Comparison of ENCODE assay signal across 20 cellular contexts in genomic region chr11:3955299-3955665, GRCh38.
DNase-seq lines count a peak whose midpoint lies in the region; ATAC-seq, FAIRE-seq and TF ChIP-seq lines count a peak whose summit lies in the region.
"Had no signal": no experiment of that assay in that cellular context is flagged by ENCODE, and none has a peak within 500 bp of the region (broad histone marks: within the 10 kb centered on the region; RNA-seq: fewer than 3 reads in every experiment).

No MANE protein-coding gene starts in this region.

- H3K27ac ChIP-seq in smooth muscle cell (ENCODE audit: low read depth) (peak overlapping the region; percentile 81), neural progenitor cell (no peak overlapping the region)
- H3K27ac ChIP-seq: esophagus muscularis mucosa had no signal

- ATAC-seq in GM18868 (IDR thresholded peaks at IDR 0.05; ENCODE audit: unreplicated experiment): no peak
- ATAC-seq: left lobe of liver, right cardiac atrium had no signal

- H3K27me3 ChIP-seq in bronchial epithelial cell (ENCODE audit: control insufficient read depth, insufficient read depth, low read length) (no peaks in the 10 kb centered on the region), smooth muscle cell (ENCODE audit: low read depth) (no peaks in the 10 kb centered on the region), neural progenitor cell (no peaks in the 10 kb centered on the region)
- H3K27me3 ChIP-seq: esophagus muscularis mucosa, thyroid gland had no signal

- H3K27me3 Mint-ChIP-seq in activated naive CD4-positive, alpha-beta T cell treated with anti-CD3 and anti-CD28 coated beads, Interleukin-2, amount 10 ng/mL, durations not matched to agents 7 days and 5 days: no peaks in the 10 kb centered on the region
- H3K27me3 Mint-ChIP-seq in T-helper 1 cell treated with Interleukin-12 subunit alpha and Interleukin-12 subunit beta and Interleukin-4 antibody, amounts not matched to agents 30 μg/mL and 1 μg/mL, for 36 hours (ENCODE audit: low read depth): no peaks in the 10 kb centered on the region
- no peaks in the 10 kb centered on the region for H3K27me3 Mint-ChIP-seq in neural progenitor cell (ENCODE audit: insufficient read depth, low read depth)

- H3K4me1 Mint-ChIP-seq in activated naive CD4-positive, alpha-beta T cell treated with anti-CD3 and anti-CD28 coated beads, Interleukin-2, amount 10 ng/mL, durations not matched to agents 7 days and 5 days: peaks cover 76% of the 10 kb centered on the region
- peaks cover 73% of the 10 kb centered on the region for H3K4me1 Mint-ChIP-seq in T-helper 1 cell treated with Interleukin-12 subunit alpha and Interleukin-12 subunit beta and Interleukin-4 antibody, amounts not matched to agents 30 μg/mL and 1 μg/mL, for 36 hours (ENCODE audit: low read depth)
- peaks cover 20% of the 10 kb centered on the region for H3K4me1 Mint-ChIP-seq in neural progenitor cell

- H3K36me3 ChIP-seq in bronchial epithelial cell (ENCODE audit: control insufficient read depth, insufficient read depth, low read length) (no peaks in the 10 kb centered on the region), smooth muscle cell (ENCODE audit: low read depth) (no peaks in the 10 kb centered on the region), neural progenitor cell (no peaks in the 10 kb centered on the region)
- H3K36me3 ChIP-seq: esophagus muscularis mucosa, thyroid gland had no signal

- peak overlapping the region; percentile 84 for H3K27ac Mint-ChIP-seq in activated naive CD4-positive, alpha-beta T cell treated with anti-CD3 and anti-CD28 coated beads, Interleukin-2, amount 10 ng/mL, durations not matched to agents 7 days and 5 days
- peak overlapping the region; percentile 84 for H3K27ac Mint-ChIP-seq in T-helper 1 cell treated with Interleukin-12 subunit alpha and Interleukin-12 subunit beta and Interleukin-4 antibody, amounts not matched to agents 30 μg/mL and 1 μg/mL, for 36 hours
- no peak overlapping the region for H3K27ac Mint-ChIP-seq in neural progenitor cell

- WGBS in smooth muscle cell (ENCODE audit: low lambda C conversion rate): 84% methylated on average over 1 of the region's 1 CpG

- H3K79me2 ChIP-seq in smooth muscle cell (ENCODE audit: low read depth): peaks cover 12% of the 10 kb centered on the region
- no peaks in the 10 kb centered on the region for H3K79me2 ChIP-seq in neural progenitor cell (ENCODE audit: low read depth)

- H3F3A ChIP-seq in smooth muscle cell (ENCODE audit: low read depth): peaks cover 7% of the 10 kb centered on the region
- H3F3A ChIP-seq in neural progenitor cell (ENCODE audit: low read depth): peaks cover 12% of the 10 kb centered on the region

- H3K9me3 ChIP-seq in smooth muscle cell (replicated peaks; ENCODE audit: low read depth) (no peaks in the 10 kb centered on the region), neural progenitor cell (ENCODE audit: low read depth) (no peaks in the 10 kb centered on the region)
- H3K9me3 ChIP-seq: esophagus muscularis mucosa, thyroid gland had no signal

- H3K4me3 ChIP-seq in bronchial epithelial cell (ENCODE audit: low read depth, low read length) (no peak overlapping the region), smooth muscle cell (no peak overlapping the region), neural progenitor cell (no peak overlapping the region)
- H3K4me3 ChIP-seq: esophagus muscularis mucosa, thyroid gland had no signal

- H3K4me2 ChIP-seq in smooth muscle cell (no peak overlapping the region), neural progenitor cell (no peak overlapping the region)

- H3K9ac ChIP-seq in smooth muscle cell (ENCODE audit: low read depth): no peak overlapping the region
- H3K9ac ChIP-seq in neural progenitor cell: no peak overlapping the region

- H3K36me3 Mint-ChIP-seq in activated naive CD4-positive, alpha-beta T cell treated with anti-CD3 and anti-CD28 coated beads, Interleukin-2, amount 10 ng/mL, durations not matched to agents 7 days and 5 days: peaks cover 56% of the 10 kb centered on the region
- H3K36me3 Mint-ChIP-seq in T-helper 1 cell treated with Interleukin-12 subunit alpha and Interleukin-12 subunit beta and Interleukin-4 antibody, amounts not matched to agents 30 μg/mL and 1 μg/mL, for 36 hours (ENCODE audit: low read depth): peaks cover 32% of the 10 kb centered on the region
- no peaks in the 10 kb centered on the region for H3K36me3 Mint-ChIP-seq in neural progenitor cell

- H2AFZ ChIP-seq in smooth muscle cell (ENCODE audit: low read depth) (no peak overlapping the region), neural progenitor cell (replicated peaks) (no peak overlapping the region)

- H4K20me1 ChIP-seq in smooth muscle cell (ENCODE audit: low read depth): peaks cover 16% of the 10 kb centered on the region
- no peaks in the 10 kb centered on the region for H4K20me1 ChIP-seq in neural progenitor cell (ENCODE audit: low read depth)

- TF ChIP-seq CTCF in bronchial epithelial cell (IDR thresholded peaks at IDR 0.05; ENCODE audit: insufficient read depth, low read length, severe bottlenecking): no peak
- TF ChIP-seq CTCF in smooth muscle cell (IDR thresholded peaks at IDR 0.05; ENCODE audit: borderline replicate concordance, insufficient read depth, poor library complexity, severe bottlenecking): no peak
- TF ChIP-seq CTCF in neural progenitor cell (IDR thresholded peaks at IDR 0.05): no peak

- H3K4me3 Mint-ChIP-seq in activated naive CD4-positive, alpha-beta T cell treated with anti-CD3 and anti-CD28 coated beads, Interleukin-2, amount 10 ng/mL, durations not matched to agents 7 days and 5 days: peak overlapping the region; percentile 12
- H3K4me3 Mint-ChIP-seq in T-helper 1 cell treated with Interleukin-12 subunit alpha and Interleukin-12 subunit beta and Interleukin-4 antibody, amounts not matched to agents 30 μg/mL and 1 μg/mL, for 36 hours: peak overlapping the region; percentile 52
- no peak overlapping the region for H3K4me3 Mint-ChIP-seq in neural progenitor cell
- H3K4me3 Mint-ChIP-seq: CD14-positive monocyte had no signal

- no peak for FAIRE-seq in bronchial epithelial cell (lab: Jason Lieb, UNC)

- CTCF ChIA-PET in activated naive CD4-positive, alpha-beta T cell treated with anti-CD3 and anti-CD28 coated beads, Interleukin-2, amount 10 ng/mL, durations not matched to agents 7 days and 5 days (lab: Charles Lee): interaction anchor here (1.2 to 1.7 kb wide), 2 partner anchors 11 to 111 kb away, joined by 3 to 7 read pairs; no protein-coding TSS in a partner anchor

- DNase-seq in activated naive CD4-positive, alpha-beta T cell treated with anti-CD3 and anti-CD28 coated beads, Interleukin-2, amount 10 ng/mL, durations not matched to agents 7 days and 5 days: no peak
- no peak for DNase-seq in activated naive CD4-positive, alpha-beta T cell (lab: John Stamatoyannopoulos, UW)
- DNase-seq in bronchial epithelial cell (ENCODE audit: low read depth) (peak; percentile 79), smooth muscle cell (lab: John Stamatoyannopoulos, UW; ENCODE audit: unreplicated experiment) (no peak), neural progenitor cell (ENCODE audit: low spot score) (no peak), T1000 (lab: John Stamatoyannopoulos, UW) (no peak)
- DNase-seq: activated CD4-positive, CD25-positive, alpha-beta regulatory T cell; amygdala; glutamatergic neuron; HCEC 1CT; NCI-H774; OCI-M1; right cardiac atrium; stimulated activated CD4-positive, alpha-beta T cell treated with anti-CD3 and anti-CD28 coated beads, Interleukin-15, amount 100 ng/mL, for 24 hours; thyroid gland had no signal

- H3K4me1 ChIP-seq in smooth muscle cell (ENCODE audit: low read depth) (peaks cover 14% of the 10 kb centered on the region), neural progenitor cell (peaks cover 17% of the 10 kb centered on the region)

- H3K9me3 Mint-ChIP-seq in activated naive CD4-positive, alpha-beta T cell treated with anti-CD3 and anti-CD28 coated beads, Interleukin-2, amount 10 ng/mL, durations not matched to agents 7 days and 5 days: peaks cover 10% of the 10 kb centered on the region
- peaks cover 5% of the 10 kb centered on the region for H3K9me3 Mint-ChIP-seq in T-helper 1 cell treated with Interleukin-12 subunit alpha and Interleukin-12 subunit beta and Interleukin-4 antibody, amounts not matched to agents 30 μg/mL and 1 μg/mL, for 36 hours
- H3K9me3 Mint-ChIP-seq in neural progenitor cell: no peaks in the 10 kb centered on the region
- H3K9me3 Mint-ChIP-seq: CD14-positive monocyte had no signal
